ENCODE assay signal across 22 cellular contexts in genomic region chr9:34507966-34508365, GRCh38. TPM values are rescaled to one million over a fixed set of nuclear protein-coding genes. Genes with fewer than 3 reads are reported as not detected.
"Had no signal": no experiment of that assay in that cellular context is flagged by ENCODE, and none has a peak within 500 bp of the region (broad histone marks: within the 10 kb centered on the region; RNA-seq: fewer than 3 reads in every experiment).

No MANE protein-coding gene starts in this region.

- H3K4me3 ChIP-seq: coronary artery, dorsolateral prefrontal cortex, heart left ventricle, skin epidermis, testis, tibial nerve had no signal

- DNase-seq: dorsolateral prefrontal cortex; effector CD8-positive, alpha-beta T cell; foreskin melanocyte; hippocampal formation; mammary epithelial cell; naive thymus-derived CD4-positive, alpha-beta T cell; nephron progenitor cell; stimulated activated CD4-positive, alpha-beta T cell treated with anti-CD3 and anti-CD28 coated beads, Interleukin-2, amount 100 ng/mL, for 24 hours; testis had no signal

- H3K27me3 ChIP-seq: dorsolateral prefrontal cortex, heart left ventricle, testis, tibial nerve had no signal

- ATAC-seq: heart left ventricle; naive thymus-derived CD4-positive, alpha-beta T cell; sciatic nerve had no signal

- H3K9me3 ChIP-seq: heart left ventricle, neutrophil, testis, tibial nerve had no signal

- H3K36me3 ChIP-seq: heart left ventricle, neutrophil, tibial nerve had no signal

- H3K27ac ChIP-seq: coronary artery, heart left ventricle, neutrophil, skin epidermis, testis, tibial nerve had no signal

RNA-seq across cellular contexts. Expression of gene ENHO, which starts 14.8 kb away (rescaled TPM):
- total RNA-seq: glomerular endothelial cell, mesenteric fat pad had no signal

RNA-seq across cellular contexts. Expression of gene DNAI1, which starts 49.4 kb away (rescaled TPM):
- total RNA-seq: glomerular endothelial cell; kidney epithelial cell; liver; mammary epithelial cell; mesenteric fat pad; mononuclear cell; naive thymus-derived CD4-positive, alpha-beta T cell; pulmonary artery endothelial cell; ureter had no signal
